Comparison of ENCODE assay signal across 18 cellular contexts in genomic region chr12:114990396-114990795, GRCh38.
A peak's percentile ranks its signal among the peaks of the same experiment; 100 is the strongest.
DNase-seq lines count a peak whose midpoint lies in the region; ATAC-seq and TF ChIP-seq lines count a peak whose summit lies in the region.
"Had no signal": no experiment of that assay in that cellular context is flagged by ENCODE, and none has a peak within 500 bp of the region (broad histone marks: within the 10 kb centered on the region; RNA-seq: fewer than 3 reads in every experiment).

No MANE protein-coding gene starts in this region.

- peak overlapping the region; percentile 17; the same call in 1 of the 2 replicates for H3K27ac ChIP-seq in SJSA1
- H3K27ac ChIP-seq: 22Rv1; A549; BLaER1 treated with 17β-estradiol and CSF1 and Interleukin-3, amounts not matched to agents 10 nM and 100 nM; C4-2B had no signal

- H3K4me3 ChIP-seq in SJSA1: no peak overlapping the region
- H3K4me3 ChIP-seq: A549; BLaER1 treated with 17β-estradiol and CSF1 and Interleukin-3, amounts not matched to agents 10 nM and 100 nM had no signal

- H3K4me3 Mint-ChIP-seq in nephron: peak overlapping the region in 2 of 3 experiments; percentile 3 to 13
- H3K4me3 Mint-ChIP-seq: B cell; CD4-positive, alpha-beta T cell; CD8-positive, alpha-beta T cell had no signal

- H3K36me3 ChIP-seq in SJSA1: no peaks in the 10 kb centered on the region
- H3K36me3 ChIP-seq: BLaER1 treated with 17β-estradiol and CSF1 and Interleukin-3, amounts not matched to agents 10 nM and 100 nM had no signal

- no peak for TF ChIP-seq CTCF in nephron (IDR thresholded peaks at IDR 0.05; ENCODE audit: unreplicated experiment in 3 of 3)

- H3K27me3 Mint-ChIP-seq in nephron (ENCODE audit: low read depth): no peaks in the 10 kb centered on the region
- H3K27me3 Mint-ChIP-seq: B cell had no signal

- H3K4me1 ChIP-seq in SJSA1 (replicated peaks): peaks cover 40% of the 10 kb centered on the region
- H3K4me1 ChIP-seq: BLaER1 treated with 17β-estradiol and CSF1 and Interleukin-3, amounts not matched to agents 10 nM and 100 nM; Caco-2 had no signal

- H3K27ac Mint-ChIP-seq in nephron: peak overlapping the region; percentile 13 to 93 (median 81)
- H3K27ac Mint-ChIP-seq: B cell; CD4-positive, alpha-beta T cell; CD8-positive, alpha-beta T cell had no signal

- H3K36me3 Mint-ChIP-seq in nephron (ENCODE audit: low read depth): no peaks in the 10 kb centered on the region
- H3K36me3 Mint-ChIP-seq: CD8-positive, alpha-beta T cell had no signal

- peaks cover 3% of the 10 kb centered on the region; the same call in 1 of the 2 replicates for H3K9me3 ChIP-seq in SJSA1 (replicated peaks)
- H3K9me3 ChIP-seq: A549, Caco-2 had no signal

- peaks cover 53% of the 10 kb centered on the region for H3K4me1 Mint-ChIP-seq in nephron
- H3K4me1 Mint-ChIP-seq: B cell had no signal

- peaks cover 3% of the 10 kb centered on the region for H3K9me3 Mint-ChIP-seq in nephron

- H3K27me3 ChIP-seq in SJSA1 (replicated peaks): no peaks in the 10 kb centered on the region
- H3K27me3 ChIP-seq: BLaER1 treated with 17β-estradiol and CSF1 and Interleukin-3, amounts not matched to agents 10 nM and 100 nM had no signal

- DNase-seq in SJSA1 (ENCODE audit: low read depth in 1 of 2, low spot score in 2 of 2): peak; percentile 71 to 72
- DNase-seq in left kidney (ENCODE audit: low read depth, low spot score): peak; percentile 36
- DNase-seq in NCI-H146 (lab: John Stamatoyannopoulos, UW): no peak
- DNase-seq in OCI-M2 (lab: John Stamatoyannopoulos, UW; ENCODE audit: unreplicated experiment): no peak
- DNase-seq: AML-193; Caco-2; Calu3; CD4-positive, alpha-beta T cell; CD8-positive, alpha-beta T cell; DMS79 treated with DMSO at 0.1 percent for 48 hours; GF-D8 had no signal

- ATAC-seq in GM19328 (IDR thresholded peaks at IDR 0.05; ENCODE audit: unreplicated experiment): no peak
- ATAC-seq: A549; CD8-positive, alpha-beta T cell had no signal

Comparison
In these comparisons a context has a peak if more than half of its experiments do, and no peak if none do; other contexts are left out.
1. DNase-seq: peak in SJSA1 (2 of 2) and left kidney (single experiment); none in NCI-H146 (single experiment) and OCI-M2 (single experiment).